Comparison of ENCODE assay signal across 15 cellular contexts in genomic region chr17:57530026-57530425, GRCh38.
DNase-seq lines count a peak whose midpoint lies in the region; ATAC-seq and TF ChIP-seq lines count a peak whose summit lies in the region.
"Had no signal": no experiment of that assay in that cellular context is flagged by ENCODE, and none has a peak within 500 bp of the region (broad histone marks: within the 10 kb centered on the region; RNA-seq: fewer than 3 reads in every experiment).

No MANE protein-coding gene starts in this region.

- H3K27ac Mint-ChIP-seq in CD4-positive, alpha-beta T cell = peak overlapping the region; percentile 74
- peak overlapping the region; percentile 55 for H3K27ac Mint-ChIP-seq in central memory CD8-positive, alpha-beta T cell (ENCODE audit: low read depth)
- H3K27ac Mint-ChIP-seq in nephron progenitor cell = peak overlapping the region; percentile 28
- H3K27ac Mint-ChIP-seq: activated CD4-positive, alpha-beta T cell treated with anti-CD3 and anti-CD28 coated beads, Interleukin-2, amount 10 ng/mL, durations not matched to agents 7 days and 5 days; dendritic cell treated with granulocyte-macrophage colony-stimulating factor and Interleukin-4, amounts not matched to agents 40 ng/mL and 50 ng/mL, for 4 days; stimulated activated naive B cell treated with anti-CD40 and anti-IgM and Interleukin-4, amounts not matched to agents 10 μg/mL and 1 μg/mL and 100 μg/mL, for 72 hours had no signal

- no peak for DNase-seq in CD4-positive, alpha-beta T cell
- no peak for DNase-seq in central memory CD8-positive, alpha-beta T cell (ENCODE audit: low spot score in 2 of 2)
- DNase-seq in nephron progenitor cell = no peak
- DNase-seq in pons (ENCODE audit: low spot score) = no peak
- no peak for DNase-seq in lower leg skin (ENCODE audit: low spot score in 2 of 2)
- no peak for DNase-seq in left lobe of liver (ENCODE audit: low spot score)
- DNase-seq: activated CD4-positive, alpha-beta T cell treated with anti-CD3 and anti-CD28 coated beads, Interleukin-2, amount 10 ng/mL, durations not matched to agents 7 days and 5 days; activated T-cell treated with anti-CD3 and anti-CD28 coated beads, Interleukin-2, amount 50 U/mL, for 48 hours; SHP77 treated with DMSO at 0.1 percent for 48 hours; stimulated activated naive B cell treated with anti-CD40 and anti-IgM and Interleukin-4, amounts not matched to agents 10 μg/mL and 1 μg/mL and 100 μg/mL, for 72 hours; T1000 had no signal

- POLR2A ChIA-PET in CD4-positive, alpha-beta T cell (lab: Charles Lee) = no interaction called here

- peaks cover 14% of the 10 kb centered on the region for H3K36me3 Mint-ChIP-seq in CD4-positive, alpha-beta T cell (ENCODE audit: low read depth)
- peaks cover 8% of the 10 kb centered on the region for H3K36me3 Mint-ChIP-seq in central memory CD8-positive, alpha-beta T cell (ENCODE audit: insufficient read depth)
- H3K36me3 Mint-ChIP-seq in nephron progenitor cell (ENCODE audit: low read depth) = peaks cover 33% of the 10 kb centered on the region

- TF ChIP-seq POLR2A in lower leg skin (IDR thresholded peaks at IDR 0.05) = no peak

- no peak for ATAC-seq in CD4-positive, alpha-beta T cell (ENCODE audit: poor library complexity)
- no peak for ATAC-seq in central memory CD8-positive, alpha-beta T cell (replicated peaks; ENCODE audit: extremely low read depth, poor library complexity, severe bottlenecking)
- ATAC-seq in left lobe of liver = no peak
- no peak for ATAC-seq in HG03280 (IDR thresholded peaks at IDR 0.05; ENCODE audit: unreplicated experiment)
- ATAC-seq: stimulated activated naive B cell treated with anti-CD40 and anti-IgM and Interleukin-4, amounts not matched to agents 10 μg/mL and 1 μg/mL and 100 μg/mL, for 72 hours had no signal

- 65 to 66% methylated on average over 3 of the region's 3 CpGs for WGBS in lower leg skin, 2 donors

- H3K4me3 ChIP-seq in lower leg skin (ENCODE audit: low read depth, poor library complexity, severe bottlenecking) = no peak overlapping the region
- H3K4me3 ChIP-seq: uterus had no signal

- no peaks in the 10 kb centered on the region for H3K27me3 ChIP-seq in CD4-positive, alpha-beta T cell (ENCODE audit: control insufficient read depth, insufficient read depth, low read length)
- H3K27me3 ChIP-seq: uterus had no signal

- no peak overlapping the region for H3K4me3 Mint-ChIP-seq in CD4-positive, alpha-beta T cell
- H3K4me3 Mint-ChIP-seq in central memory CD8-positive, alpha-beta T cell = no peak overlapping the region
- H3K4me3 Mint-ChIP-seq in nephron progenitor cell = no peak overlapping the region
- H3K4me3 Mint-ChIP-seq: activated CD4-positive, alpha-beta T cell treated with anti-CD3 and anti-CD28 coated beads, Interleukin-2, amount 10 ng/mL, durations not matched to agents 7 days and 5 days; dendritic cell treated with granulocyte-macrophage colony-stimulating factor and Interleukin-4, amounts not matched to agents 40 ng/mL and 50 ng/mL, for 4 days; stimulated activated naive B cell treated with anti-CD40 and anti-IgM and Interleukin-4, amounts not matched to agents 10 μg/mL and 1 μg/mL and 100 μg/mL, for 72 hours had no signal

- CTCF ChIA-PET in CD4-positive, alpha-beta T cell (lab: Charles Lee) = no interaction called here

- peaks cover 68% of the 10 kb centered on the region for H3K36me3 ChIP-seq in KOPT-K1 (ENCODE audit: insufficient read depth, low read length)
- H3K36me3 ChIP-seq: uterus had no signal

- intact Hi-C loops in CD4-positive, alpha-beta T cell (cut with DNase I, micrococcal nuclease) = no loop called here
- intact Hi-C loops in lower leg skin (cut with DNase I; ENCODE audit: low total_unique reads) = no loop called here

- no peak overlapping the region for H3K27ac ChIP-seq in CD4-positive, alpha-beta T cell (ENCODE audit: low read depth, low read length)
- H3K27ac ChIP-seq in KOPT-K1 (ENCODE audit: low read depth, low read length, poor library complexity, severe bottlenecking) = peak overlapping the region; percentile 78

- no peaks in the 10 kb centered on the region for H3K9me3 ChIP-seq in CD4-positive, alpha-beta T cell (ENCODE audit: control insufficient read depth, low read length)
- H3K9me3 ChIP-seq in KOPT-K1 (ENCODE audit: insufficient read depth, low read length, poor library complexity, severe bottlenecking) = no peaks in the 10 kb centered on the region
- H3K9me3 ChIP-seq: uterus had no signal

- peaks cover 38% of the 10 kb centered on the region for H3K4me1 Mint-ChIP-seq in CD4-positive, alpha-beta T cell (ENCODE audit: low read depth)
- peaks cover 24% of the 10 kb centered on the region for H3K4me1 Mint-ChIP-seq in central memory CD8-positive, alpha-beta T cell
- peaks cover 57% of the 10 kb centered on the region for H3K4me1 Mint-ChIP-seq in nephron progenitor cell

- TF ChIP-seq CTCF in CD4-positive, alpha-beta T cell (IDR thresholded peaks at IDR 0.05) = no peak
- no peak for TF ChIP-seq CTCF in nephron progenitor cell (IDR thresholded peaks at IDR 0.05)
- no peak for TF ChIP-seq CTCF in lower leg skin (IDR thresholded peaks at IDR 0.05)

- no peaks in the 10 kb centered on the region for H3K27me3 Mint-ChIP-seq in CD4-positive, alpha-beta T cell
- H3K27me3 Mint-ChIP-seq in central memory CD8-positive, alpha-beta T cell = no peaks in the 10 kb centered on the region
- no peaks in the 10 kb centered on the region for H3K27me3 Mint-ChIP-seq in nephron progenitor cell (ENCODE audit: low read depth, poor library complexity)
- H3K27me3 Mint-ChIP-seq: activated CD4-positive, alpha-beta T cell treated with anti-CD3 and anti-CD28 coated beads, Interleukin-2, amount 10 ng/mL, durations not matched to agents 7 days and 5 days; dendritic cell treated with granulocyte-macrophage colony-stimulating factor and Interleukin-4, amounts not matched to agents 40 ng/mL and 50 ng/mL, for 4 days; stimulated activated naive B cell treated with anti-CD40 and anti-IgM and Interleukin-4, amounts not matched to agents 10 μg/mL and 1 μg/mL and 100 μg/mL, for 72 hours had no signal

- H3K9me3 Mint-ChIP-seq in CD4-positive, alpha-beta T cell = no peaks in the 10 kb centered on the region
- no peaks in the 10 kb centered on the region for H3K9me3 Mint-ChIP-seq in central memory CD8-positive, alpha-beta T cell
- H3K9me3 Mint-ChIP-seq in nephron progenitor cell = no peaks in the 10 kb centered on the region
- H3K9me3 Mint-ChIP-seq: activated CD4-positive, alpha-beta T cell treated with anti-CD3 and anti-CD28 coated beads, Interleukin-2, amount 10 ng/mL, durations not matched to agents 7 days and 5 days; dendritic cell treated with granulocyte-macrophage colony-stimulating factor and Interleukin-4, amounts not matched to agents 40 ng/mL and 50 ng/mL, for 4 days; stimulated activated naive B cell treated with anti-CD40 and anti-IgM and Interleukin-4, amounts not matched to agents 10 μg/mL and 1 μg/mL and 100 μg/mL, for 72 hours had no signal
